In the genomic region with DNA sequence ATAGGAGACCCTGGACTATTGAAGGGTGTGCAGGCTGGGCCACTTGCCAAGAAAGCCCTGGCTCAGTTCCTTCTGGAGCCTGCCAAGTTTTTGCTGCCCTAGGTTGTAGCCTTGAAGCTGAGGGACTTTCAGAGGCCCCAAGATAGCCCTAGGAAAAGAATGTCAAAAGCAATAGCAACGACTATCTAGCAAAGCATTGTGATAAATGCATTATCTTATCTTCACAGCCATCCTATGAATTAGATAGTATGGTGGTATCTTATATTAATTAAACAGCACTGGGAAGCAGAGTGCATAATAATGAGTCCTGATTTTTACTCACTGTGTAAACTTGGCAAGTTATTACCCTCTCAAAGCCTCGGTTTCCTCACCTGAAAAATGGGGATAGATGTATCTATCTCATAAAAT, we compare ENCODE assay signal across 14 cellular contexts.
A peak's percentile ranks its signal among the peaks of the same experiment; 100 is the strongest.
DNase-seq lines count a peak whose midpoint lies in the region; FAIRE-seq and TF ChIP-seq lines count a peak whose summit lies in the region.
"Had no signal": no experiment of that assay in that cellular context is flagged by ENCODE, and none has a peak within 500 bp of the region (broad histone marks: within the 10 kb centered on the region; RNA-seq: fewer than 3 reads in every experiment).

No MANE protein-coding gene starts in this region.

- H3K27me3 ChIP-seq in testis = no peaks in the 10 kb centered on the region
- no peaks in the 10 kb centered on the region for H3K27me3 ChIP-seq in WERI-Rb-1 (ENCODE audit: insufficient read depth, low read depth, severe bottlenecking)

- no peaks in the 10 kb centered on the region for H3K36me3 ChIP-seq in kidney (ENCODE audit: control insufficient read depth in 1 of 2, insufficient read depth in 2 of 2, low read length in 2 of 2)
- no peaks in the 10 kb centered on the region for H3K36me3 ChIP-seq in testis (ENCODE audit: low read depth, missing control alignments)
- no peaks in the 10 kb centered on the region for H3K36me3 ChIP-seq in WERI-Rb-1

- H3K27ac Mint-ChIP-seq in activated T-helper 1 cell treated with anti-CD3 and anti-CD28 coated beads, Interleukin-12 subunit alpha, Interleukin-12 subunit beta, Interleukin-2, Interleukin-4 antibody, amounts not matched to agents 30 ng/mL and 10 ng/mL and 1 ng/mL, durations not matched to agents 14 hours and 24 hours and 36 hours = no peak overlapping the region
- H3K27ac Mint-ChIP-seq: naive thymus-derived CD4-positive, alpha-beta T cell; T-cell had no signal

- intact Hi-C loops in kidney (cut with DNase I) (no loop called here), testis (cut with DNase I; ENCODE audit: low total_unique reads) (no loop called here)
- intact Hi-C loops in activated T-helper 1 cell treated with anti-CD3 and anti-CD28 coated beads, Interleukin-12 subunit alpha, Interleukin-12 subunit beta, Interleukin-2, Interleukin-4 antibody, amounts not matched to agents 30 ng/mL and 10 ng/mL and 1 ng/mL, durations not matched to agents 14 hours and 24 hours and 36 hours (cut with micrococcal nuclease) = no loop called here

- H3K9me3 ChIP-seq in kidney (ENCODE audit: control insufficient read depth in 1 of 2, low read length in 2 of 2) = no peaks in the 10 kb centered on the region
- no peaks in the 10 kb centered on the region for H3K9me3 ChIP-seq in testis
- no peaks in the 10 kb centered on the region for H3K9me3 ChIP-seq in WERI-Rb-1 (ENCODE audit: severe bottlenecking)

- H3K4me3 ChIP-seq in astrocyte of the cerebellum (ENCODE audit: low read depth, low read length) (no peak overlapping the region), kidney (ENCODE audit: low read length in 2 of 2) (no peak overlapping the region), testis (no peak overlapping the region), WERI-Rb-1 (ENCODE audit: low read depth, low read length) (no peak overlapping the region)
- H3K4me3 ChIP-seq: skin epidermis had no signal

- FAIRE-seq in kidney (lab: Jason Lieb, UNC) = no peak

- TF ChIP-seq POLR2A in testis (IDR thresholded peaks at IDR 0.05) = no peak

- H3K4me1 Mint-ChIP-seq in activated T-helper 1 cell treated with anti-CD3 and anti-CD28 coated beads, Interleukin-12 subunit alpha, Interleukin-12 subunit beta, Interleukin-2, Interleukin-4 antibody, amounts not matched to agents 30 ng/mL and 10 ng/mL and 1 ng/mL, durations not matched to agents 14 hours and 24 hours and 36 hours (ENCODE audit: low read depth) = no peaks in the 10 kb centered on the region
- H3K4me1 Mint-ChIP-seq: naive thymus-derived CD4-positive, alpha-beta T cell; T-cell had no signal

- H3K27ac ChIP-seq in kidney (ENCODE audit: low read depth in 2 of 2, low read length in 2 of 2) (no peak overlapping the region), testis (no peak overlapping the region), WERI-Rb-1 (no peak overlapping the region)
- H3K27ac ChIP-seq: skin epidermis had no signal

- no peak for TF ChIP-seq CTCF in astrocyte of the cerebellum (IDR thresholded peaks at IDR 0.05; ENCODE audit: low read depth, low read length, missing control alignments)
- no peak for TF ChIP-seq CTCF in kidney (IDR thresholded peaks at IDR 0.05; ENCODE audit: borderline replicate concordance, extremely low read depth, insufficient read depth)
- no peak for TF ChIP-seq CTCF in testis (IDR thresholded peaks at IDR 0.05)
- TF ChIP-seq CTCF in WERI-Rb-1 (IDR thresholded peaks at IDR 0.05; ENCODE audit: low read depth, low read length) = no peak

- in situ Hi-C loops in astrocyte of the cerebellum (cut with HindIII; ENCODE audit: low sequenced_read_pairs) = no loop called here

- no peak overlapping the region for H3K4me3 Mint-ChIP-seq in activated T-helper 1 cell treated with anti-CD3 and anti-CD28 coated beads, Interleukin-12 subunit alpha, Interleukin-12 subunit beta, Interleukin-2, Interleukin-4 antibody, amounts not matched to agents 30 ng/mL and 10 ng/mL and 1 ng/mL, durations not matched to agents 14 hours and 24 hours and 36 hours
- H3K4me3 Mint-ChIP-seq: naive thymus-derived CD4-positive, alpha-beta T cell; T-cell had no signal

- no peaks in the 10 kb centered on the region for H3K9me3 Mint-ChIP-seq in activated T-helper 1 cell treated with anti-CD3 and anti-CD28 coated beads, Interleukin-12 subunit alpha, Interleukin-12 subunit beta, Interleukin-2, Interleukin-4 antibody, amounts not matched to agents 30 ng/mL and 10 ng/mL and 1 ng/mL, durations not matched to agents 14 hours and 24 hours and 36 hours
- H3K9me3 Mint-ChIP-seq: T-cell had no signal

- DNase-seq in NCI-H2196 (lab: John Stamatoyannopoulos, UW; ENCODE audit: unreplicated experiment) (peak; percentile 5), NCI-H2196 treated with DMSO at 0.1 percent for 48 hours (lab: John Stamatoyannopoulos, UW; ENCODE audit: unreplicated experiment) (no peak), astrocyte of the cerebellum (ENCODE audit: low read depth) (peak; percentile 15), kidney (peak; percentile 58), testis (peak; percentile 79), WERI-Rb-1 (no peak)
- no peak for DNase-seq in stimulated activated naive CD4-positive, alpha-beta T cell treated with Interleukin-2 at 50 U/mL for 16 hours (lab: John Stamatoyannopoulos, UW)
- no peak for DNase-seq in activated T-helper 1 cell treated with anti-CD3 and anti-CD28 coated beads, Interleukin-12 subunit alpha, Interleukin-12 subunit beta, Interleukin-2, Interleukin-4 antibody, amounts not matched to agents 30 ng/mL and 10 ng/mL and 1 ng/mL, durations not matched to agents 14 hours and 24 hours and 36 hours (ENCODE audit: low spot score)
- DNase-seq: ACHN; activated CD4-positive, alpha-beta T cell treated with anti-CD3 and anti-CD28 coated beads for 4 hours; MM.1S; naive thymus-derived CD4-positive, alpha-beta T cell; T-cell had no signal

- no peak overlapping the region for H3K9ac ChIP-seq in kidney (ENCODE audit: low read length in 2 of 2)

- H3K36me3 Mint-ChIP-seq in activated T-helper 1 cell treated with anti-CD3 and anti-CD28 coated beads, Interleukin-12 subunit alpha, Interleukin-12 subunit beta, Interleukin-2, Interleukin-4 antibody, amounts not matched to agents 30 ng/mL and 10 ng/mL and 1 ng/mL, durations not matched to agents 14 hours and 24 hours and 36 hours (ENCODE audit: low read depth) = no peaks in the 10 kb centered on the region
- H3K36me3 Mint-ChIP-seq: naive thymus-derived CD4-positive, alpha-beta T cell; T-cell had no signal

- H3K27me3 Mint-ChIP-seq in activated T-helper 1 cell treated with anti-CD3 and anti-CD28 coated beads, Interleukin-12 subunit alpha, Interleukin-12 subunit beta, Interleukin-2, Interleukin-4 antibody, amounts not matched to agents 30 ng/mL and 10 ng/mL and 1 ng/mL, durations not matched to agents 14 hours and 24 hours and 36 hours (ENCODE audit: insufficient read depth) = no peaks in the 10 kb centered on the region
- H3K27me3 Mint-ChIP-seq: T-cell had no signal

- H3K4me1 ChIP-seq in kidney (ENCODE audit: control insufficient read depth in 1 of 2, insufficient read depth in 1 of 2, low read depth in 1 of 2, low read length in 2 of 2) = no peaks in the 10 kb centered on the region
- peaks cover 21% of the 10 kb centered on the region for H3K4me1 ChIP-seq in testis

- 33 to 47% methylated on average over 2 of the region's 2 CpGs for WGBS in testis, 2 donors

Comparison
In these comparisons a context has a peak if more than half of its experiments do, and no peak if none do; other contexts are left out.
1. DNase-seq: peak in NCI-H2196 (single experiment), astrocyte of the cerebellum (single experiment), kidney (single experiment) and testis (single experiment); none in NCI-H2196 treated with DMSO at 0.1 percent for 48 hours (single experiment), WERI-Rb-1 (single experiment), stimulated activated naive CD4-positive, alpha-beta T cell treated with Interleukin-2 at 50 U/mL for 16 hours (single experiment) and activated T-helper 1 cell treated with anti-CD3 and anti-CD28 coated beads, Interleukin-12 subunit alpha, Interleukin-12 subunit beta, Interleukin-2, Interleukin-4 antibody, amounts not matched to agents 30 ng/mL and 10 ng/mL and 1 ng/mL, durations not matched to agents 14 hours and 24 hours and 36 hours (single experiment).